ENCODE assay signal across 28 cellular contexts in genomic region chr1:91104712-91105111, GRCh38.
"Had no signal": no experiment of that assay in that cellular context is flagged by ENCODE, and none has a peak within 500 bp of the region (broad histone marks: within the 10 kb centered on the region; RNA-seq: fewer than 3 reads in every experiment).

No MANE protein-coding gene starts in this region.

- H3K36me3 ChIP-seq: SJSA1 had no signal

- H3K9me3 Mint-ChIP-seq: activated CD4-positive, alpha-beta memory T cell treated with anti-CD3 and anti-CD28 coated beads, Interleukin-2, amount 10 ng/mL, durations not matched to agents 7 days and 5 days; activated naive CD4-positive, alpha-beta T cell treated with anti-CD3 and anti-CD28 coated beads, Interleukin-2, amount 10 ng/mL, durations not matched to agents 7 days and 5 days; activated naive CD8-positive, alpha-beta T cell treated with anti-CD3 and anti-CD28 coated beads, Interleukin-2, amount 50 U/mL, for 24 hours; T-helper 1 cell treated with Interleukin-12 subunit alpha and Interleukin-12 subunit beta and Interleukin-4 antibody, amounts not matched to agents 30 μg/mL and 1 μg/mL, for 36 hours; T-helper 2 cell treated with Interferon-gamma antibody and Interleukin-4, amounts not matched to agents 5 μg/mL and 100 μg/mL, for 36 hours had no signal

- H3K4me3 ChIP-seq: SJSA1 had no signal

- H3K4me1 ChIP-seq: SJSA1 had no signal

- H3K9ac ChIP-seq: SK-N-SH had no signal

- H3K9me3 ChIP-seq: SJSA1, SK-N-SH had no signal

- H3K4me1 Mint-ChIP-seq: activated naive CD4-positive, alpha-beta T cell treated with anti-CD3 and anti-CD28 coated beads, Interleukin-2, amount 10 ng/mL, durations not matched to agents 7 days and 5 days had no signal

- H3K4me3 Mint-ChIP-seq: activated CD4-positive, alpha-beta memory T cell treated with anti-CD3 and anti-CD28 coated beads, Interleukin-2, amount 10 ng/mL, durations not matched to agents 7 days and 5 days; activated CD8-positive, alpha-beta memory T cell treated with anti-CD3 and anti-CD28 coated beads, Interleukin-2, amount 10 ng/mL, durations not matched to agents 7 days and 5 days; activated naive CD4-positive, alpha-beta T cell treated with anti-CD3 and anti-CD28 coated beads, Interleukin-2, amount 10 ng/mL, durations not matched to agents 7 days and 5 days; activated naive CD8-positive, alpha-beta T cell; activated naive CD8-positive, alpha-beta T cell treated with anti-CD3 and anti-CD28 coated beads, Interleukin-2, amount 50 U/mL, for 24 hours; brain; T-helper 1 cell treated with Interleukin-12 subunit alpha and Interleukin-12 subunit beta and Interleukin-4 antibody, amounts not matched to agents 30 μg/mL and 1 μg/mL, for 36 hours; T-helper 2 cell treated with Interferon-gamma antibody and Interleukin-4, amounts not matched to agents 5 μg/mL and 100 μg/mL, for 36 hours had no signal

- ATAC-seq: activated CD8-positive, alpha-beta memory T cell treated with anti-CD3 and anti-CD28 coated beads, Interleukin-2, amount 10 ng/mL, durations not matched to agents 7 days and 5 days; activated naive CD8-positive, alpha-beta T cell treated with anti-CD3 and anti-CD28 coated beads, Interleukin-2, amount 50 U/mL, for 24 hours; Panc1 had no signal

- H3K27ac ChIP-seq: SJSA1 had no signal

- H3K36me3 Mint-ChIP-seq: activated CD8-positive, alpha-beta memory T cell treated with anti-CD3 and anti-CD28 coated beads, Interleukin-2, amount 10 ng/mL, durations not matched to agents 7 days and 5 days; activated naive CD4-positive, alpha-beta T cell treated with anti-CD3 and anti-CD28 coated beads, Interleukin-2, amount 10 ng/mL, durations not matched to agents 7 days and 5 days; brain had no signal

- H3K4me2 ChIP-seq: SK-N-SH had no signal

- H3K27me3 Mint-ChIP-seq: activated CD4-positive, alpha-beta memory T cell treated with anti-CD3 and anti-CD28 coated beads, Interleukin-2, amount 10 ng/mL, durations not matched to agents 7 days and 5 days; activated naive CD4-positive, alpha-beta T cell treated with anti-CD3 and anti-CD28 coated beads, Interleukin-2, amount 10 ng/mL, durations not matched to agents 7 days and 5 days; brain had no signal

- H3K27ac Mint-ChIP-seq: activated CD4-positive, alpha-beta memory T cell treated with anti-CD3 and anti-CD28 coated beads, Interleukin-2, amount 10 ng/mL, durations not matched to agents 7 days and 5 days; activated CD8-positive, alpha-beta memory T cell treated with anti-CD3 and anti-CD28 coated beads, Interleukin-2, amount 10 ng/mL, durations not matched to agents 7 days and 5 days; activated naive CD4-positive, alpha-beta T cell treated with anti-CD3 and anti-CD28 coated beads, Interleukin-2, amount 10 ng/mL, durations not matched to agents 7 days and 5 days; activated naive CD8-positive, alpha-beta T cell; activated naive CD8-positive, alpha-beta T cell treated with anti-CD3 and anti-CD28 coated beads, Interleukin-2, amount 50 U/mL, for 24 hours; T-helper 1 cell treated with Interleukin-12 subunit alpha and Interleukin-12 subunit beta and Interleukin-4 antibody, amounts not matched to agents 30 μg/mL and 1 μg/mL, for 36 hours; T-helper 2 cell treated with Interferon-gamma antibody and Interleukin-4, amounts not matched to agents 5 μg/mL and 100 μg/mL, for 36 hours had no signal

- DNase-seq: activated CD4-positive, alpha-beta memory T cell treated with anti-CD3 and anti-CD28 coated beads, Interleukin-2, amount 10 ng/mL, durations not matched to agents 7 days and 5 days; activated CD4-positive, alpha-beta T cell treated with anti-CD3 and anti-CD28 coated beads for 1 hour; activated CD4-positive, alpha-beta T cell treated with anti-CD3 and anti-CD28 coated beads for 48 hours; activated CD4-positive, CD25-positive, alpha-beta regulatory T cell; activated CD8-positive, alpha-beta memory T cell treated with anti-CD3 and anti-CD28 coated beads for 24 hours; activated CD8-positive, alpha-beta memory T cell treated with anti-CD3 and anti-CD28 coated beads, Interleukin-2, amount 10 ng/mL, durations not matched to agents 7 days and 5 days; activated CD8-positive, alpha-beta memory T cell treated with anti-CD3 and anti-CD28 coated beads, Interleukin-2, amount 50 U/mL, for 48 hours; activated effector memory CD4-positive, alpha-beta T cell treated with Interleukin-2 at 50 U/mL for 16 hours; activated naive CD4-positive, alpha-beta T cell treated with anti-CD3 and anti-CD28 coated beads, Interleukin-2, amount 10 ng/mL, durations not matched to agents 7 days and 5 days; activated naive CD8-positive, alpha-beta T cell treated with anti-CD3 and anti-CD28 coated beads, Interleukin-2, amount 50 U/mL, for 24 hours; activated T-cell treated with anti-CD3 and anti-CD28 coated beads, Interleukin-2, amount 50 U/mL, for 48 hours; anterior cingulate cortex; central memory CD4-positive, alpha-beta T cell; Karpas-422; KBM-7; NCI-H1105; NCI-H1417 treated with DMSO at 0.1 percent for 48 hours; NCI-H187 treated with DMSO at 0.1 percent for 48 hours; NCI-H2081 treated with DMSO at 0.1 percent for 48 hours; NCI-H345; SHP77 treated with DMSO at 0.1 percent for 48 hours; SK-N-SH had no signal

- H3K27me3 ChIP-seq: SJSA1 had no signal
